29 cellular contexts compared by ENCODE assay signal in genomic region chr7:131404226-131404911, GRCh38.
"Had no signal": no experiment of that assay in that cellular context is flagged by ENCODE, and none has a peak within 500 bp of the region (broad histone marks: within the 10 kb centered on the region; RNA-seq: fewer than 3 reads in every experiment).

No MANE protein-coding gene starts in this region.

- H3K4me3 Mint-ChIP-seq: dendritic cell treated with granulocyte-macrophage colony-stimulating factor and Interleukin-4, amounts not matched to agents 40 ng/mL and 50 ng/mL, for 4 days; endodermal cell; naive thymus-derived CD4-positive, alpha-beta T cell; nephron; neural progenitor cell; stimulated activated naive B cell treated with anti-CD40 and anti-IgM and Interleukin-4, amounts not matched to agents 10 μg/mL and 1 μg/mL and 100 μg/mL, for 72 hours; stimulated activated naive CD8-positive, alpha-beta T cell treated with anti-CD3 and anti-CD28 coated beads, Interleukin-15, Interleukin-2, amounts not matched to agents 100 ng/mL and 50 ng/mL, for 24 hours had no signal

- H3K27me3 Mint-ChIP-seq: dendritic cell treated with granulocyte-macrophage colony-stimulating factor and Interleukin-4, amounts not matched to agents 40 ng/mL and 50 ng/mL, for 4 days; naive thymus-derived CD4-positive, alpha-beta T cell; progenitor cell of endocrine pancreas; stimulated activated naive B cell treated with anti-CD40 and anti-IgM and Interleukin-4, amounts not matched to agents 10 μg/mL and 1 μg/mL and 100 μg/mL, for 72 hours; stimulated activated naive CD8-positive, alpha-beta T cell treated with anti-CD3 and anti-CD28 coated beads, Interleukin-15, Interleukin-2, amounts not matched to agents 100 ng/mL and 50 ng/mL, for 24 hours had no signal

- H3K27me3 ChIP-seq: colonic mucosa, esophagus muscularis mucosa, foreskin keratinocyte, gastroesophageal sphincter, heart left ventricle, hepatocyte, neural progenitor cell, right atrium auricular region, sigmoid colon, tibial nerve, upper lobe of left lung had no signal

- H3K4me2 ChIP-seq: hepatocyte, neural progenitor cell had no signal

- H3K27ac Mint-ChIP-seq: dendritic cell treated with granulocyte-macrophage colony-stimulating factor and Interleukin-4, amounts not matched to agents 40 ng/mL and 50 ng/mL, for 4 days; endodermal cell; nephron; neural progenitor cell; progenitor cell of endocrine pancreas; stimulated activated naive B cell treated with anti-CD40 and anti-IgM and Interleukin-4, amounts not matched to agents 10 μg/mL and 1 μg/mL and 100 μg/mL, for 72 hours; stimulated activated naive CD8-positive, alpha-beta T cell treated with anti-CD3 and anti-CD28 coated beads, Interleukin-15, Interleukin-2, amounts not matched to agents 100 ng/mL and 50 ng/mL, for 24 hours had no signal

- DNase-seq: colonic mucosa; effector CD8-positive, alpha-beta T cell; endodermal cell; foreskin keratinocyte; heart left ventricle; kidney; left ventricle myocardium superior; lower lobe of right lung; mucosa of descending colon; naive thymus-derived CD4-positive, alpha-beta T cell; sigmoid colon; stimulated activated CD4-positive, alpha-beta T cell treated with anti-CD3 and anti-CD28 coated beads, Interleukin-2, amount 100 ng/mL, for 24 hours; stimulated activated CD4-positive, alpha-beta T cell treated with anti-CD3 and anti-CD28 coated beads, Interleukin-4, amount 100 ng/mL, for 24 hours; stimulated activated naive B cell treated with anti-CD40 and anti-IgM and Interleukin-4, amounts not matched to agents 10 μg/mL and 1 μg/mL and 100 μg/mL, for 72 hours; upper lobe of left lung had no signal

- H3K4me1 ChIP-seq: colonic mucosa, foreskin keratinocyte, parathyroid adenoma had no signal

- FAIRE-seq: endothelial cell of umbilical vein, kidney, urothelium cell line had no signal

- H3K9ac ChIP-seq: neural progenitor cell, parathyroid adenoma had no signal

- ATAC-seq: foreskin keratinocyte; gastroesophageal sphincter; heart left ventricle; left ventricle myocardium superior; lower lobe of right lung; mucosa of descending colon; naive thymus-derived CD4-positive, alpha-beta T cell; stimulated activated naive B cell treated with anti-CD40 and anti-IgM and Interleukin-4, amounts not matched to agents 10 μg/mL and 1 μg/mL and 100 μg/mL, for 72 hours had no signal

- H3K27ac ChIP-seq: colonic mucosa, esophagus muscularis mucosa, foreskin keratinocyte, gastroesophageal sphincter, heart left ventricle, hepatocyte, lower lobe of right lung, neural progenitor cell, parathyroid adenoma, right atrium auricular region, sigmoid colon, thoracic aorta, upper lobe of left lung had no signal

- H3K4me1 Mint-ChIP-seq: nephron, neural progenitor cell had no signal

- H3K36me3 ChIP-seq: colonic mucosa, lower lobe of right lung had no signal

- H2AFZ ChIP-seq: hepatocyte, neural progenitor cell, parathyroid adenoma had no signal

- H3K4me3 ChIP-seq: colonic mucosa, esophagus muscularis mucosa, gastroesophageal sphincter, heart left ventricle, hepatocyte, lower lobe of right lung, mucosa of descending colon, neural progenitor cell, right atrium auricular region, sigmoid colon, thoracic aorta, tibial nerve, upper lobe of left lung had no signal

- H3K9me3 ChIP-seq: colonic mucosa, lower lobe of right lung had no signal
